ENCODE assay signal across 12 cellular contexts in genomic region chr14:71400821-71401447, GRCh38.
DNase-seq lines count a peak whose midpoint lies in the region; ATAC-seq lines count a peak whose summit lies in the region.
"Had no signal": no experiment of that assay in that cellular context is flagged by ENCODE, and none has a peak within 500 bp of the region (broad histone marks: within the 10 kb centered on the region; RNA-seq: fewer than 3 reads in every experiment).

No MANE protein-coding gene starts in this region.

- no peaks in the 10 kb centered on the region for H3K27me3 Mint-ChIP-seq in activated naive CD4-positive, alpha-beta T cell treated with anti-CD3 and anti-CD28 coated beads, Interleukin-2, amount 10 ng/mL, durations not matched to agents 7 days and 5 days
- H3K27me3 Mint-ChIP-seq in T-helper 2 cell treated with Interferon-gamma antibody and Interleukin-4, amounts not matched to agents 5 μg/mL and 100 μg/mL, for 36 hours (ENCODE audit: low read depth): no peaks in the 10 kb centered on the region
- H3K27me3 Mint-ChIP-seq in stimulated activated naive B cell treated with anti-CD40 and anti-IgM and Interleukin-4, amounts not matched to agents 10 μg/mL and 1 μg/mL and 100 μg/mL, for 72 hours: no peaks in the 10 kb centered on the region

- H3K36me3 Mint-ChIP-seq in activated naive CD4-positive, alpha-beta T cell treated with anti-CD3 and anti-CD28 coated beads, Interleukin-2, amount 10 ng/mL, durations not matched to agents 7 days and 5 days: peaks cover 14% of the 10 kb centered on the region
- no peaks in the 10 kb centered on the region for H3K36me3 Mint-ChIP-seq in activated naive CD4-positive, alpha-beta T cell treated with anti-CD3 and anti-CD28 coated beads, Interleukin-2, amount 50 U/mL, for 72 hours
- H3K36me3 Mint-ChIP-seq in T-helper 2 cell treated with Interferon-gamma antibody and Interleukin-4, amounts not matched to agents 5 μg/mL and 100 μg/mL, for 36 hours (ENCODE audit: low read depth): peaks cover 6% of the 10 kb centered on the region
- peaks cover 21 to 39% of the 10 kb centered on the region in 2 donors for H3K36me3 Mint-ChIP-seq in stimulated activated naive B cell treated with anti-CD40 and anti-IgM and Interleukin-4, amounts not matched to agents 10 μg/mL and 1 μg/mL and 100 μg/mL, for 72 hours

- peak; percentile 26 for DNase-seq in activated naive CD4-positive, alpha-beta T cell treated with anti-CD3 and anti-CD28 coated beads, Interleukin-2, amount 10 ng/mL, durations not matched to agents 7 days and 5 days
- no peak for DNase-seq in activated naive CD4-positive, alpha-beta T cell treated with anti-CD3 and anti-CD28 coated beads, Interleukin-2, amount 50 U/mL, for 72 hours (ENCODE audit: low spot score in 2 of 2)
- no peak for DNase-seq in T-helper 2 cell treated with Interferon-gamma antibody and Interleukin-4, amounts not matched to agents 5 μg/mL and 100 μg/mL, for 36 hours (ENCODE audit: low spot score)
- DNase-seq in fibroblast of gingiva (ENCODE audit: low read depth): peak; percentile 44
- DNase-seq in stimulated activated naive B cell treated with anti-CD40 and anti-IgM and Interleukin-4, amounts not matched to agents 10 μg/mL and 1 μg/mL and 100 μg/mL, for 72 hours: peak; percentile 35
- DNase-seq in mucosa of gallbladder (ENCODE audit: low spot score): no peak
- DNase-seq in NCI-H1436 treated with DMSO at 0.1 percent for 48 hours (lab: John Stamatoyannopoulos, UW): no peak
- DNase-seq: activated naive CD4-positive, alpha-beta T cell treated with anti-CD3 and anti-CD28 coated beads, Interleukin-2, amount 50 U/mL, for 16 hours; foreskin melanocyte; GOT3; NCI-H446 treated with DMSO at 0.1 percent for 48 hours had no signal

- no peak overlapping the region for H3K4me3 Mint-ChIP-seq in activated naive CD4-positive, alpha-beta T cell treated with anti-CD3 and anti-CD28 coated beads, Interleukin-2, amount 10 ng/mL, durations not matched to agents 7 days and 5 days
- H3K4me3 Mint-ChIP-seq in T-helper 2 cell treated with Interferon-gamma antibody and Interleukin-4, amounts not matched to agents 5 μg/mL and 100 μg/mL, for 36 hours: peak overlapping the region; percentile 40
- H3K4me3 Mint-ChIP-seq in stimulated activated naive B cell treated with anti-CD40 and anti-IgM and Interleukin-4, amounts not matched to agents 10 μg/mL and 1 μg/mL and 100 μg/mL, for 72 hours: peak overlapping the region; percentile 54 to 55

- CTCF ChIA-PET in activated naive CD4-positive, alpha-beta T cell treated with anti-CD3 and anti-CD28 coated beads, Interleukin-2, amount 10 ng/mL, durations not matched to agents 7 days and 5 days (lab: Charles Lee): interaction anchor here (1.2 to 1.9 kb wide), 2 partner anchors 78 to 258 kb away, joined by 3 to 4 read pairs; no protein-coding TSS in a partner anchor

- H3K27ac Mint-ChIP-seq in activated naive CD4-positive, alpha-beta T cell treated with anti-CD3 and anti-CD28 coated beads, Interleukin-2, amount 10 ng/mL, durations not matched to agents 7 days and 5 days: peak overlapping the region; percentile 75
- peak overlapping the region in 1 of 2 donors; percentile 83 for H3K27ac Mint-ChIP-seq in activated naive CD4-positive, alpha-beta T cell treated with anti-CD3 and anti-CD28 coated beads, Interleukin-2, amount 50 U/mL, for 72 hours
- peak overlapping the region; percentile 72 for H3K27ac Mint-ChIP-seq in T-helper 2 cell treated with Interferon-gamma antibody and Interleukin-4, amounts not matched to agents 5 μg/mL and 100 μg/mL, for 36 hours
- H3K27ac Mint-ChIP-seq in stimulated activated naive B cell treated with anti-CD40 and anti-IgM and Interleukin-4, amounts not matched to agents 10 μg/mL and 1 μg/mL and 100 μg/mL, for 72 hours: peak overlapping the region; percentile 94

- no peak for ATAC-seq in activated naive CD4-positive, alpha-beta T cell treated with anti-CD3 and anti-CD28 coated beads, Interleukin-2, amount 50 U/mL, for 72 hours
- peak; percentile 52 to 59 for ATAC-seq in stimulated activated naive B cell treated with anti-CD40 and anti-IgM and Interleukin-4, amounts not matched to agents 10 μg/mL and 1 μg/mL and 100 μg/mL, for 72 hours (replicated peaks)
- ATAC-seq in HG03469 (IDR thresholded peaks at IDR 0.05; ENCODE audit: unreplicated experiment): no peak

- H3K9me3 Mint-ChIP-seq in activated naive CD4-positive, alpha-beta T cell treated with anti-CD3 and anti-CD28 coated beads, Interleukin-2, amount 10 ng/mL, durations not matched to agents 7 days and 5 days: no peaks in the 10 kb centered on the region
- H3K9me3 Mint-ChIP-seq in activated naive CD4-positive, alpha-beta T cell treated with anti-CD3 and anti-CD28 coated beads, Interleukin-2, amount 50 U/mL, for 72 hours: no peaks in the 10 kb centered on the region
- H3K9me3 Mint-ChIP-seq in T-helper 2 cell treated with Interferon-gamma antibody and Interleukin-4, amounts not matched to agents 5 μg/mL and 100 μg/mL, for 36 hours: no peaks in the 10 kb centered on the region
- peaks cover 0 to 4% of the 10 kb centered on the region in 2 donors for H3K9me3 Mint-ChIP-seq in stimulated activated naive B cell treated with anti-CD40 and anti-IgM and Interleukin-4, amounts not matched to agents 10 μg/mL and 1 μg/mL and 100 μg/mL, for 72 hours

- peaks cover 53% of the 10 kb centered on the region for H3K4me1 Mint-ChIP-seq in activated naive CD4-positive, alpha-beta T cell treated with anti-CD3 and anti-CD28 coated beads, Interleukin-2, amount 10 ng/mL, durations not matched to agents 7 days and 5 days
- peaks cover 40% of the 10 kb centered on the region for H3K4me1 Mint-ChIP-seq in T-helper 2 cell treated with Interferon-gamma antibody and Interleukin-4, amounts not matched to agents 5 μg/mL and 100 μg/mL, for 36 hours (ENCODE audit: low read depth)
- peaks cover 34 to 79% of the 10 kb centered on the region in 2 donors for H3K4me1 Mint-ChIP-seq in stimulated activated naive B cell treated with anti-CD40 and anti-IgM and Interleukin-4, amounts not matched to agents 10 μg/mL and 1 μg/mL and 100 μg/mL, for 72 hours

Comparison
In these comparisons a context has a peak if more than half of its experiments do, and no peak if none do; other contexts are left out.
1. DNase-seq: peak in activated naive CD4-positive, alpha-beta T cell treated with anti-CD3 and anti-CD28 coated beads, Interleukin-2, amount 10 ng/mL, durations not matched to agents 7 days and 5 days (single experiment), fibroblast of gingiva (single experiment) and stimulated activated naive B cell treated with anti-CD40 and anti-IgM and Interleukin-4, amounts not matched to agents 10 μg/mL and 1 μg/mL and 100 μg/mL, for 72 hours (single experiment); none in activated naive CD4-positive, alpha-beta T cell treated with anti-CD3 and anti-CD28 coated beads, Interleukin-2, amount 50 U/mL, for 72 hours (0 of 2), T-helper 2 cell treated with Interferon-gamma antibody and Interleukin-4, amounts not matched to agents 5 μg/mL and 100 μg/mL, for 36 hours (single experiment), mucosa of gallbladder (single experiment) and NCI-H1436 treated with DMSO at 0.1 percent for 48 hours (single experiment).
2. ATAC-seq: peak in stimulated activated naive B cell treated with anti-CD40 and anti-IgM and Interleukin-4, amounts not matched to agents 10 μg/mL and 1 μg/mL and 100 μg/mL, for 72 hours (2 of 2); none in activated naive CD4-positive, alpha-beta T cell treated with anti-CD3 and anti-CD28 coated beads, Interleukin-2, amount 50 U/mL, for 72 hours (0 of 2) and HG03469 (single experiment).